Comparison of ENCODE assay signal across 19 cellular contexts in genomic region chr11:2674681-2675131, GRCh38. TPM values are rescaled to one million over a fixed set of nuclear protein-coding genes. Genes with fewer than 3 reads are reported as not detected.
A peak's percentile ranks its signal among the peaks of the same experiment; 100 is the strongest.
DNase-seq lines count a peak whose midpoint lies in the region; ATAC-seq and TF ChIP-seq lines count a peak whose summit lies in the region.
"Had no signal": no experiment of that assay in that cellular context is flagged by ENCODE, and none has a peak within 500 bp of the region (broad histone marks: within the 10 kb centered on the region; RNA-seq: fewer than 3 reads in every experiment).

No MANE protein-coding gene starts in this region.

- TF ChIP-seq EP300 in sigmoid colon (IDR thresholded peaks at IDR 0.05) = no peak

- TF ChIP-seq CTCF in GM23338 (conservative IDR thresholded peaks at IDR 0.05; ENCODE audit: low read depth in 2 of 2) (no peak), coronary artery (IDR thresholded peaks at IDR 0.05) (no peak), mesothelial cell of epicardium (IDR thresholded peaks at IDR 0.05; ENCODE audit: unreplicated experiment) (no peak), sigmoid colon (IDR thresholded peaks at IDR 0.05) (no peak)

- no peaks in the 10 kb centered on the region for H3K36me3 ChIP-seq in GM23338 (ENCODE audit: insufficient read depth)
- no peaks in the 10 kb centered on the region for H3K36me3 ChIP-seq in sigmoid colon
- H3K36me3 ChIP-seq: brain microvascular endothelial cell, lower lobe of right lung had no signal

- H4K20me1 ChIP-seq in GM23338 (replicated peaks; ENCODE audit: insufficient read depth) = peaks cover 23% of the 10 kb centered on the region

- H3K27me3 ChIP-seq in GM23338 (ENCODE audit: insufficient read depth) (no peaks in the 10 kb centered on the region), sigmoid colon (no peaks in the 10 kb centered on the region)
- H3K27me3 ChIP-seq: brain microvascular endothelial cell had no signal

- H3K27me3 Mint-ChIP-seq in GM23338 (ENCODE audit: insufficient read depth, low read depth, poor library complexity) (peaks cover 15% of the 10 kb centered on the region), mesothelial cell of epicardium (ENCODE audit: low read depth) (no peaks in the 10 kb centered on the region)
- H3K27me3 Mint-ChIP-seq: activated B cell treated with CpG ODN at 0.5 μM for 24 hours had no signal

- intact Hi-C loops in sigmoid colon (cut with DNase I) = loop anchor here (2.0 to 5.0 kb wide), 2 partner anchors 104 to 153 kb away; no protein-coding TSS in a partner anchor

- H3F3A ChIP-seq in GM23338 (replicated peaks; ENCODE audit: low read depth) = no peaks in the 10 kb centered on the region

- H3K27ac Mint-ChIP-seq in GM23338 (no peak overlapping the region), mesothelial cell of epicardium (peak overlapping the region; percentile 74)
- H3K27ac Mint-ChIP-seq: activated B cell treated with CpG ODN at 0.5 μM for 24 hours had no signal

- H3K9me3 Mint-ChIP-seq in GM23338 = no peaks in the 10 kb centered on the region
- no peaks in the 10 kb centered on the region for H3K9me3 Mint-ChIP-seq in mesothelial cell of epicardium
- H3K9me3 Mint-ChIP-seq: activated B cell treated with CpG ODN at 0.5 μM for 24 hours had no signal

- H2AFZ ChIP-seq in GM23338 = no peak overlapping the region

- H3K36me3 Mint-ChIP-seq in GM23338 (ENCODE audit: low read depth) (peaks cover 5% of the 10 kb centered on the region; the same call in 1 of the 3 replicates), mesothelial cell of epicardium (peaks cover 4% of the 10 kb centered on the region)

- peaks cover 30% of the 10 kb centered on the region for H3K79me2 ChIP-seq in GM23338 (replicated peaks; ENCODE audit: insufficient read depth)

- H3K4me1 Mint-ChIP-seq in GM23338 (peaks cover 35% of the 10 kb centered on the region; the same call in 2 of the 3 replicates), mesothelial cell of epicardium (peaks cover 49% of the 10 kb centered on the region)

- DNase-seq in GM23338 (ENCODE audit: low spot score) (peak; percentile 16), coronary artery (ENCODE audit: low spot score) (peak; percentile 72), mesothelial cell of epicardium (ENCODE audit: low spot score in 2 of 2, unreplicated experiment in 2 of 2) (peak in 1 of 2 experiments; percentile 32), sigmoid colon (peak; percentile 75), DMS153 treated with DMSO at 0.1 percent for 48 hours (lab: John Stamatoyannopoulos, UW; ENCODE audit: unreplicated experiment) (no peak), dermis blood vessel endothelial cell (no peak)
- no peak for DNase-seq in activated CD4-positive, alpha-beta T cell treated with anti-CD3 and anti-CD28 coated beads, Interleukin-2, amount 50 U/mL, for 4 hours
- DNase-seq: activated B cell treated with CpG ODN at 0.5 μM for 24 hours; activated naive CD4-positive, alpha-beta T cell; brain microvascular endothelial cell; effector memory CD4-positive, alpha-beta T cell; lower lobe of right lung; NCI-H2227 treated with DMSO at 0.1 percent for 48 hours; NK-92 treated with Interleukin-12 subunit alpha and Interleukin-12 subunit beta, amount 100 ng/mL, for 24 hours; stimulated activated naive CD4-positive, alpha-beta T cell; T-helper 1 cell had no signal

- no peak overlapping the region; the same call in 2 of the 3 replicates for H3K4me3 Mint-ChIP-seq in GM23338
- no peak overlapping the region for H3K4me3 Mint-ChIP-seq in mesothelial cell of epicardium
- H3K4me3 Mint-ChIP-seq: activated B cell treated with CpG ODN at 0.5 μM for 24 hours had no signal

- H3K4me1 ChIP-seq in GM23338 (ENCODE audit: insufficient read depth) (peaks cover 19% of the 10 kb centered on the region; the same call in 1 of the 2 replicates), sigmoid colon (peaks cover 0 to 42% (median 35%) of the 10 kb centered on the region in 4 donors)

- H3K27ac ChIP-seq in GM23338 (ENCODE audit: low read depth) = no peak overlapping the region
- H3K27ac ChIP-seq in coronary artery = no peak overlapping the region
- H3K27ac ChIP-seq in sigmoid colon = peak overlapping the region; percentile 8 to 85 (median 72)
- H3K27ac ChIP-seq: brain microvascular endothelial cell, KMS-11, lower lobe of right lung, RWPE1 had no signal

- no peak for TF ChIP-seq POLR2A in sigmoid colon (IDR thresholded peaks at IDR 0.05)

- 82 to 83% methylated on average over 8 of the region's 8 CpGs for WGBS in sigmoid colon, 2 donors

- H3K4me2 ChIP-seq in GM23338 = no peak overlapping the region
- H3K4me2 ChIP-seq: KMS-11 had no signal

- H3K9me2 ChIP-seq in GM23338 (ENCODE audit: insufficient read depth) = no peaks in the 10 kb centered on the region

- ATAC-seq in GM23338 = peak; percentile 45
- ATAC-seq in GM18511 (IDR thresholded peaks at IDR 0.05; ENCODE audit: unreplicated experiment) = no peak
- ATAC-seq: lower lobe of right lung had no signal

- H3K4me3 ChIP-seq in GM23338 (no peak overlapping the region), coronary artery (no peak overlapping the region), sigmoid colon (no peak overlapping the region)
- H3K4me3 ChIP-seq: lower lobe of right lung had no signal

- no peaks in the 10 kb centered on the region for H3K9me3 ChIP-seq in sigmoid colon
- H3K9me3 ChIP-seq: lower lobe of right lung had no signal

TF ChIP-seq in GM23338, 12 proteins besides CTCF, POLR2A, EP300 and RAD21 (continues in another document):
- TF ChIP-seq JUNB (IDR thresholded peaks at IDR 0.05; ENCODE audit: unreplicated experiment) = no peak
- no peak for TF ChIP-seq EZH2 (IDR thresholded peaks at IDR 0.05; ENCODE audit: low read depth, unreplicated experiment)
- no peak for TF ChIP-seq POLR2AphosphoS5 (IDR thresholded peaks at IDR 0.05; ENCODE audit: low read depth)
- no peak for TF ChIP-seq STAT1 (IDR thresholded peaks at IDR 0.05; ENCODE audit: unreplicated experiment)
- TF ChIP-seq ZNF462 (CRISPR knock-in tag; IDR thresholded peaks at IDR 0.05) = no peak

RNA-seq across cellular contexts. Expression of gene KCNQ1OT1, which starts 25.1 kb away (rescaled TPM):
- 2.8 and 4.2 TPM in 2 replicates for total RNA-seq in GM23338 (2014; rRNA removed; shearing (Covaris generic))
- polyA plus RNA-seq in GM23338 (2016; fragmentation: Nextera tagmentation; extraction: Ambion mirVana) (0.89 and 1.5 TPM in 2 replicates), sigmoid colon (under 1 TPM; under 0.01 to 0.32 (median under 0.01) TPM)
- total RNA-seq in mesothelial cell of epicardium (30.5 to 35.1 TPM (median 31.9 TPM) in 3 replicates), sigmoid colon (1 to 10 TPM in 3 of 4 donors, under 1 TPM in 1; 0.99 to 3.6 (median 1.4) TPM), dermis blood vessel endothelial cell (0.70 and 1.5 TPM in 2 replicates)

Comparison
In these comparisons a context has a peak if more than half of its experiments do, and no peak if none do; other contexts are left out.
1. DNase-seq: peak in GM23338 (single experiment), coronary artery (single experiment) and sigmoid colon (single experiment); none in DMS153 treated with DMSO at 0.1 percent for 48 hours (single experiment), activated CD4-positive, alpha-beta T cell treated with anti-CD3 and anti-CD28 coated beads, Interleukin-2, amount 50 U/mL, for 4 hours (0 of 2) and dermis blood vessel endothelial cell (single experiment).
2. H3K27ac ChIP-seq: peak in sigmoid colon (4 of 4); none in GM23338 (single experiment) and coronary artery (0 of 2).